ENCODE assay signal across 10 cellular contexts in genomic region chr9:85425153-85425611, GRCh38.
DNase-seq lines count a peak whose midpoint lies in the region; ATAC-seq and TF ChIP-seq lines count a peak whose summit lies in the region.
"Had no signal": no experiment of that assay in that cellular context is flagged by ENCODE, and none has a peak within 500 bp of the region (broad histone marks: within the 10 kb centered on the region; RNA-seq: fewer than 3 reads in every experiment).

No MANE protein-coding gene starts in this region.

- intact Hi-C loops in HCT116 (cut with micrococcal nuclease), result loop anchor here (1.0 kb wide), 2 partner anchors 728 to 1028 kb away; no protein-coding TSS in a partner anchor
- intact Hi-C loops in activated CD8-positive, alpha-beta T cell treated with anti-CD3 and anti-CD28 coated beads for 36 hours (cut with micrococcal nuclease), result no loop called here

- DNase-seq in NCI-H146 (lab: John Stamatoyannopoulos, UW) (peak; percentile 33), NCI-H146 treated with DMSO at 0.1 percent for 48 hours (lab: John Stamatoyannopoulos, UW; ENCODE audit: unreplicated experiment) (no peak), HCT116 (ENCODE audit: low read depth, low spot score) (peak; percentile 69), NCI-H2029 treated with DMSO at 0.1 percent for 48 hours (lab: John Stamatoyannopoulos, UW) (peak; percentile 54), germinal center (ENCODE audit: low spot score) (peak; percentile 61), trophoblast cell (peak; percentile 43 to 75), NCI-H774 (lab: John Stamatoyannopoulos, UW) (no peak)
- DNase-seq in activated CD8-positive, alpha-beta T cell treated with anti-CD3 and anti-CD28 coated beads for 36 hours, result peak; percentile 77

- peaks cover 3% of the 10 kb centered on the region for H3K4me1 Mint-ChIP-seq in activated CD8-positive, alpha-beta T cell treated with anti-CD3 and anti-CD28 coated beads for 36 hours (ENCODE audit: low read depth)

- no peaks in the 10 kb centered on the region for H3K9me2 ChIP-seq in HCT116 (ENCODE audit: insufficient read depth)

- peak; percentile 79 to 86 (median 83) for TF ChIP-seq CTCF in HCT116 (IDR thresholded peaks at IDR 0.05 in 2 of 3, conservative IDR thresholded peaks at IDR 0.05 in 1 of 3; ENCODE audit: borderline replicate concordance in 1 of 3, insufficient read depth in 1 of 3, low read depth in 2 of 3, low read length in 2 of 3)
- TF ChIP-seq CTCF in activated CD8-positive, alpha-beta T cell treated with anti-CD3 and anti-CD28 coated beads for 36 hours (IDR thresholded peaks at IDR 0.05), result peak; percentile 69

- BruUV-seq in HCT116 (replicated peaks; lab: Mats Ljungman, UMichigan), result no TSS peak

- H3K4me2 ChIP-seq in HCT116 (ENCODE audit: low read length) (peak overlapping the region; percentile 33; the same call in 1 of the 2 replicates), trophoblast cell (ENCODE audit: low read length) (no peak overlapping the region)
- H3K4me2 ChIP-seq: BLaER1 had no signal

- peaks cover 4% of the 10 kb centered on the region for H3K79me1 ChIP-seq in trophoblast cell (ENCODE audit: low read length)

- RAD21 ChIA-PET in HCT116 (lab: Charles Lee; ENCODE audit: low non-redundant PET in 1 of 2, low total read pairs in 2 of 2, uncharacterized antibody in 2 of 2, unreplicated experiment in 2 of 2), result interaction anchor here in 1 of 2 experiments (0.9 kb wide), 1 partner anchor 1028 kb away, joined by 3 read pairs; no protein-coding TSS in a partner anchor

- CTCF ChIA-PET in HCT116 (lab: Charles Lee), result interaction anchor here (0.6 to 2.3 kb wide), 11 partner anchors 10 to 1028 kb away, joined by 3 to 15 read pairs (median 5); no protein-coding TSS in a partner anchor
- CTCF ChIA-PET in activated CD8-positive, alpha-beta T cell treated with anti-CD3 and anti-CD28 coated beads for 36 hours (lab: Charles Lee), result interaction anchor here (0.6 to 1.7 kb wide), 20 partner anchors 8 to 1028 kb away, joined by 3 to 10 read pairs (median 4); no protein-coding TSS in a partner anchor

- no peaks in the 10 kb centered on the region for H4K20me1 ChIP-seq in HCT116 (ENCODE audit: insufficient read depth)
- H4K20me1 ChIP-seq: BLaER1 had no signal

- H3K9me3 Mint-ChIP-seq in activated CD8-positive, alpha-beta T cell treated with anti-CD3 and anti-CD28 coated beads for 36 hours, result no peaks in the 10 kb centered on the region

- H3K4ac ChIP-seq in trophoblast cell (ENCODE audit: low read depth, low read length), result no peak overlapping the region

- no peak overlapping the region for H4K8ac ChIP-seq in trophoblast cell (ENCODE audit: low read depth, low read length)

- H2AFZ ChIP-seq in HCT116 (ENCODE audit: low read depth, low read length, poor library complexity, severe bottlenecking) (peak overlapping the region; percentile 62), trophoblast cell (ENCODE audit: insufficient read depth, low read length, poor library complexity) (no peak overlapping the region)

- no peak overlapping the region for H3K23ac ChIP-seq in trophoblast cell (ENCODE audit: low read length)

- H2BK120ac ChIP-seq in trophoblast cell (ENCODE audit: insufficient read depth, low read length, poor library complexity), result no peak overlapping the region

- H3K36me3 ChIP-seq in HCT116 (ENCODE audit: control insufficient read depth in 1 of 2, insufficient read depth in 2 of 2, low read length in 2 of 2), result no peaks in the 10 kb centered on the region
- no peaks in the 10 kb centered on the region for H3K36me3 ChIP-seq in trophoblast cell (ENCODE audit: control insufficient read depth in 1 of 2, insufficient read depth in 2 of 2, low read length in 2 of 2)
- H3K36me3 ChIP-seq: BLaER1 had no signal

- no peak overlapping the region for H2BK5ac ChIP-seq in trophoblast cell (ENCODE audit: low read depth, low read length, poor library complexity)

- H3K4me1 ChIP-seq in HCT116 (ENCODE audit: control insufficient read depth in 1 of 2, insufficient read depth in 2 of 2, low read length in 2 of 2) (no peaks in the 10 kb centered on the region), trophoblast cell (ENCODE audit: control insufficient read depth in 1 of 2, insufficient read depth in 2 of 2, low read length in 2 of 2) (peaks cover 0 to 4% of the 10 kb centered on the region in 2 experiments)

- TF ChIP-seq POLR2A in HCT116 (IDR thresholded peaks at IDR 0.05; ENCODE audit: borderline replicate concordance, extremely low read depth, insufficient read depth, insufficient read length), result no peak

- no peak overlapping the region for H3K27ac ChIP-seq in HCT116 (ENCODE audit: low read depth, low read length)
- no peak overlapping the region for H3K27ac ChIP-seq in trophoblast cell (ENCODE audit: low read depth, low read length)
- H3K27ac ChIP-seq: BLaER1 had no signal

- no peak overlapping the region for H4K91ac ChIP-seq in trophoblast cell (ENCODE audit: low read depth, low read length)

- POLR2A ChIA-PET in HCT116 (lab: Charles Lee), result no interaction called here
- POLR2A ChIA-PET in activated CD8-positive, alpha-beta T cell treated with anti-CD3 and anti-CD28 coated beads for 36 hours (lab: Charles Lee), result interaction anchor here (0.7 kb wide), 1 partner anchor 85 kb away, joined by 3 read pairs; no protein-coding TSS in a partner anchor

- H3K27me3 ChIP-seq in HCT116 (ENCODE audit: insufficient read depth, low read length) (peaks cover 15% of the 10 kb centered on the region), trophoblast cell (ENCODE audit: insufficient read depth, low read length) (no peaks in the 10 kb centered on the region)
- H3K27me3 ChIP-seq: BLaER1 had no signal

- peaks cover 16% of the 10 kb centered on the region for H3K27me3 Mint-ChIP-seq in activated CD8-positive, alpha-beta T cell treated with anti-CD3 and anti-CD28 coated beads for 36 hours

- no peak overlapping the region for H3K14ac ChIP-seq in trophoblast cell (ENCODE audit: low read length)

- no peak overlapping the region for H3K27ac Mint-ChIP-seq in activated CD8-positive, alpha-beta T cell treated with anti-CD3 and anti-CD28 coated beads for 36 hours
- H3K27ac Mint-ChIP-seq: activated naive CD8-positive, alpha-beta T cell had no signal

- no peaks in the 10 kb centered on the region for H3K79me2 ChIP-seq in HCT116 (ENCODE audit: insufficient read depth, low read length)
- no peaks in the 10 kb centered on the region for H3K79me2 ChIP-seq in trophoblast cell (ENCODE audit: control insufficient read depth, insufficient read depth, low read length, poor library complexity)

- H3K4me3 Mint-ChIP-seq in activated CD8-positive, alpha-beta T cell treated with anti-CD3 and anti-CD28 coated beads for 36 hours, result no peak overlapping the region
- H3K4me3 Mint-ChIP-seq: activated naive CD8-positive, alpha-beta T cell had no signal

- no peak overlapping the region for H2AK5ac ChIP-seq in trophoblast cell (ENCODE audit: low read length)

- H3K9ac ChIP-seq in HCT116 (ENCODE audit: low read length), result no peak overlapping the region
- H3K9ac ChIP-seq in trophoblast cell (ENCODE audit: low read length), result no peak overlapping the region
- H3K9ac ChIP-seq: BLaER1 had no signal

- ATAC-seq in HCT116, result peak; percentile 97
- no peak for ATAC-seq in activated CD8-positive, alpha-beta T cell treated with anti-CD3 and anti-CD28 coated beads for 36 hours

- H3K9me3 ChIP-seq in HCT116 (ENCODE audit: control insufficient read depth in 1 of 2, insufficient read depth in 1 of 2, low read depth in 1 of 2, low read length in 2 of 2) (no peaks in the 10 kb centered on the region), trophoblast cell (ENCODE audit: insufficient read depth, low read depth, low read length) (no peaks in the 10 kb centered on the region)
- H3K9me3 ChIP-seq: BLaER1 had no signal

- H3K4me3 ChIP-seq in HCT116 (replicated peaks in 1 of 2; ENCODE audit: low read depth in 1 of 2, low read length in 2 of 2) (no peak overlapping the region), trophoblast cell (ENCODE audit: low read depth, low read length) (no peak overlapping the region)
- H3K4me3 ChIP-seq: BLaER1 had no signal

- H2BK12ac ChIP-seq in trophoblast cell (ENCODE audit: low read length), result no peak overlapping the region

- no CpG with 5 or more reads among the region's 15 CpGs for WGBS in trophoblast cell (ENCODE audit: extremely low coverage, insufficient coverage, insufficient read length)

- no peaks in the 10 kb centered on the region for H3K36me3 Mint-ChIP-seq in activated CD8-positive, alpha-beta T cell treated with anti-CD3 and anti-CD28 coated beads for 36 hours (ENCODE audit: low read depth)
- H3K36me3 Mint-ChIP-seq: activated naive CD8-positive, alpha-beta T cell had no signal

- H3K18ac ChIP-seq in trophoblast cell (ENCODE audit: low read length), result no peak overlapping the region

- TF ChIP-seq RAD21 in HCT116 (IDR thresholded peaks at IDR 0.05; ENCODE audit: low read depth), result peak; percentile 83

- H4K12ac ChIP-seq in trophoblast cell (ENCODE audit: low read depth, low read length), result no peak overlapping the region

TF ChIP-seq in HCT116, 20 proteins besides CTCF, POLR2A, EP300 and RAD21:
- peak; percentile 43 for TF ChIP-seq YY1 (IDR thresholded peaks at IDR 0.05; ENCODE audit: extremely low read depth, insufficient replicate concordance, low read depth, low read length)
- no peak for TF ChIP-seq EZH2 (IDR thresholded peaks at IDR 0.05)

Comparison
In these comparisons a context has a peak if more than half of its experiments do, and no peak if none do; other contexts are left out.
1. DNase-seq: peak in NCI-H146 (single experiment), HCT116 (single experiment), NCI-H2029 treated with DMSO at 0.1 percent for 48 hours (single experiment), activated CD8-positive, alpha-beta T cell treated with anti-CD3 and anti-CD28 coated beads for 36 hours (single experiment), germinal center (single experiment) and trophoblast cell (2 of 2); none in NCI-H146 treated with DMSO at 0.1 percent for 48 hours (single experiment) and NCI-H774 (single experiment).